In the genomic region with DNA sequence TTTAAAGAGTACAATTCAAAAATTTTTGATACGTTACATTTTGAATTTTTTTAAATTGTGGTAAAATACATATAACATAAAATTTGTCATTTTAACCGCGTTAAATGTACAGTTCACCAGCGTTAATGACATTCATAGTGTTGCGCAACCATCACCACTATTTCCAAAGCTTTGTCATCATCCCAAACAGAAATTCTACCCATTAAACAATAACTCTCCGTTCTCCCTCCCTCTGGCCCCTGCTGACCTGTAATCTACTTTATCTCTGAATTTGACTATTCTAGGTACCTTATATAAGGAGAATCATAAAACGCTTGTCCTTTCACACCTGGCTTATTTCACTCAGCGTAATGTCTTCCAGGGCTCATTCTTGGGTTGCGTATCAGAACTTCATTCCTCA, we compare ENCODE assay signal across 14 cellular contexts.
A peak's percentile ranks its signal among the peaks of the same experiment; 100 is the strongest.
DNase-seq lines count a peak whose midpoint lies in the region; ATAC-seq and TF ChIP-seq lines count a peak whose summit lies in the region.
"Had no signal": no experiment of that assay in that cellular context is flagged by ENCODE, and none has a peak within 500 bp of the region (broad histone marks: within the 10 kb centered on the region; RNA-seq: fewer than 3 reads in every experiment).

No MANE protein-coding gene starts in this region.

- H3K9me3 Mint-ChIP-seq in natural killer cell (no peaks in the 10 kb centered on the region), endodermal cell (no peaks in the 10 kb centered on the region)
- H3K9me3 Mint-ChIP-seq in natural killer cell treated with Interleukin-12 subunit alpha and Interleukin-12 subunit beta and Interleukin-15 and Interleukin-18, amount 100 ng/mL, for 72 hours, result no peaks in the 10 kb centered on the region
- no peaks in the 10 kb centered on the region for H3K9me3 Mint-ChIP-seq in T-helper 2 cell treated with Interferon-gamma antibody and Interleukin-4, amounts not matched to agents 5 μg/mL and 100 μg/mL, for 36 hours
- H3K9me3 Mint-ChIP-seq: IgD-negative memory B cell had no signal

- no peaks in the 10 kb centered on the region for H3K27me3 Mint-ChIP-seq in natural killer cell (ENCODE audit: low read depth in 2 of 2)
- no peaks in the 10 kb centered on the region for H3K27me3 Mint-ChIP-seq in natural killer cell treated with Interleukin-12 subunit alpha and Interleukin-12 subunit beta and Interleukin-15 and Interleukin-18, amount 100 ng/mL, for 72 hours
- no peaks in the 10 kb centered on the region for H3K27me3 Mint-ChIP-seq in endodermal cell (ENCODE audit: insufficient read depth)
- no peaks in the 10 kb centered on the region for H3K27me3 Mint-ChIP-seq in T-helper 2 cell treated with Interferon-gamma antibody and Interleukin-4, amounts not matched to agents 5 μg/mL and 100 μg/mL, for 36 hours (ENCODE audit: low read depth)
- H3K27me3 Mint-ChIP-seq: IgD-negative memory B cell had no signal

- H3K4me1 ChIP-seq in endodermal cell (ENCODE audit: control insufficient read depth, insufficient read depth, low read length), result no peaks in the 10 kb centered on the region

- no peak for TF ChIP-seq RAD21 in Ishikawa (IDR thresholded peaks at IDR 0.05; ENCODE audit: low read depth)

- ATAC-seq in natural killer cell (no peak), GM18519 (IDR thresholded peaks at IDR 0.05; ENCODE audit: low FRiP score, unreplicated experiment) (no peak)
- no peak for ATAC-seq in natural killer cell treated with Interleukin-12 subunit alpha and Interleukin-12 subunit beta and Interleukin-15 and Interleukin-18, amount 100 ng/mL, for 72 hours

- DNase-seq in natural killer cell (no peak), endodermal cell (peak; percentile 1), ureter (ENCODE audit: low spot score) (peak; percentile 8), ecto neural progenitor cell (ENCODE audit: low spot score) (no peak)
- DNase-seq in natural killer cell treated with Interleukin-12 subunit alpha and Interleukin-12 subunit beta and Interleukin-15 and Interleukin-18, amount 100 ng/mL, for 72 hours (ENCODE audit: low spot score), result no peak
- DNase-seq in T-helper 2 cell treated with Interferon-gamma antibody and Interleukin-4, amounts not matched to agents 5 μg/mL and 100 μg/mL, for 36 hours (ENCODE audit: low spot score), result no peak
- DNase-seq: DMS53, GF-D8, GM23248, H7 had no signal

- H3K9me3 ChIP-seq in endodermal cell (ENCODE audit: control insufficient read depth, low read length), result no peaks in the 10 kb centered on the region

- H3K4me3 Mint-ChIP-seq in natural killer cell (no peak overlapping the region), endodermal cell (no peak overlapping the region)
- no peak overlapping the region for H3K4me3 Mint-ChIP-seq in natural killer cell treated with Interleukin-12 subunit alpha and Interleukin-12 subunit beta and Interleukin-15 and Interleukin-18, amount 100 ng/mL, for 72 hours
- H3K4me3 Mint-ChIP-seq in T-helper 2 cell treated with Interferon-gamma antibody and Interleukin-4, amounts not matched to agents 5 μg/mL and 100 μg/mL, for 36 hours, result no peak overlapping the region
- H3K4me3 Mint-ChIP-seq: CD14-positive monocyte, IgD-negative memory B cell had no signal

- no peak overlapping the region for H3K4me3 ChIP-seq in endodermal cell (ENCODE audit: low read length)
- H3K4me3 ChIP-seq: GM23248 had no signal

- no peak overlapping the region for H3K27ac ChIP-seq in endodermal cell (ENCODE audit: low read depth, low read length)
- H3K27ac ChIP-seq: GM23248 had no signal

- TF ChIP-seq EP300 in Ishikawa (IDR thresholded peaks at IDR 0.05; ENCODE audit: borderline replicate concordance), result no peak

- TF ChIP-seq CTCF in natural killer cell (IDR thresholded peaks at IDR 0.05), result no peak
- TF ChIP-seq CTCF in endodermal cell (conservative IDR thresholded peaks at IDR 0.05), result no peak

- no peak overlapping the region for H3K9ac ChIP-seq in endodermal cell (ENCODE audit: extremely low read depth, low read length, poor library complexity, severe bottlenecking)
- H3K9ac ChIP-seq: GM23248 had no signal

- H3K4me1 Mint-ChIP-seq in natural killer cell (no peaks in the 10 kb centered on the region), endodermal cell (no peaks in the 10 kb centered on the region)
- peaks cover 0 to 4% of the 10 kb centered on the region in 2 donors for H3K4me1 Mint-ChIP-seq in natural killer cell treated with Interleukin-12 subunit alpha and Interleukin-12 subunit beta and Interleukin-15 and Interleukin-18, amount 100 ng/mL, for 72 hours (ENCODE audit: low read depth in 2 of 2)
- H3K4me1 Mint-ChIP-seq in T-helper 2 cell treated with Interferon-gamma antibody and Interleukin-4, amounts not matched to agents 5 μg/mL and 100 μg/mL, for 36 hours (ENCODE audit: low read depth), result no peaks in the 10 kb centered on the region
- H3K4me1 Mint-ChIP-seq: CD14-positive monocyte had no signal

- intact Hi-C loops in natural killer cell (cut with micrococcal nuclease), result no loop called here

- no peaks in the 10 kb centered on the region for H3K27me3 ChIP-seq in endodermal cell (ENCODE audit: control insufficient read depth, insufficient read depth, low read length, poor library complexity, severe bottlenecking)

- WGBS in endodermal cell (ENCODE audit: insufficient coverage in 1 of 2, insufficient read length in 1 of 2), 2 experiments, result 86 to 87% methylated on average over 7 to 8 of the region's 9 CpGs

- H3K27ac Mint-ChIP-seq in natural killer cell (peak overlapping the region; percentile 7 to 10), endodermal cell (no peak overlapping the region)
- no peak overlapping the region for H3K27ac Mint-ChIP-seq in natural killer cell treated with Interleukin-12 subunit alpha and Interleukin-12 subunit beta and Interleukin-15 and Interleukin-18, amount 100 ng/mL, for 72 hours
- H3K27ac Mint-ChIP-seq in T-helper 2 cell treated with Interferon-gamma antibody and Interleukin-4, amounts not matched to agents 5 μg/mL and 100 μg/mL, for 36 hours, result no peak overlapping the region
- H3K27ac Mint-ChIP-seq: IgD-negative memory B cell had no signal

- H3K36me3 Mint-ChIP-seq in natural killer cell, result peaks cover 7% of the 10 kb centered on the region
- H3K36me3 Mint-ChIP-seq in natural killer cell treated with Interleukin-12 subunit alpha and Interleukin-12 subunit beta and Interleukin-15 and Interleukin-18, amount 100 ng/mL, for 72 hours, result peaks cover 17% of the 10 kb centered on the region
- H3K36me3 Mint-ChIP-seq in endodermal cell (ENCODE audit: low read depth), result peaks cover 64% of the 10 kb centered on the region
- peaks cover 63% of the 10 kb centered on the region for H3K36me3 Mint-ChIP-seq in T-helper 2 cell treated with Interferon-gamma antibody and Interleukin-4, amounts not matched to agents 5 μg/mL and 100 μg/mL, for 36 hours (ENCODE audit: low read depth)

- H3K36me3 ChIP-seq in endodermal cell (ENCODE audit: control insufficient read depth, insufficient read depth, low read length), result peaks cover 69% of the 10 kb centered on the region

TF ChIP-seq in Ishikawa, 13 proteins besides CTCF, POLR2A, EP300 and RAD21:
- peak; percentile 69; the same call in 1 of the 2 replicates for TF ChIP-seq CEBPB (IDR thresholded peaks at IDR 0.05)
- no peak for TF ChIP-seq TAF1 (IDR thresholded peaks at IDR 0.05; ENCODE audit: low read depth)

Comparison
In these comparisons a context has a peak if more than half of its experiments do, and no peak if none do; other contexts are left out.
1. H3K27ac Mint-ChIP-seq: peak in natural killer cell (2 of 2); none in natural killer cell treated with Interleukin-12 subunit alpha and Interleukin-12 subunit beta and Interleukin-15 and Interleukin-18, amount 100 ng/mL, for 72 hours (0 of 2), endodermal cell (single experiment) and T-helper 2 cell treated with Interferon-gamma antibody and Interleukin-4, amounts not matched to agents 5 μg/mL and 100 μg/mL, for 36 hours (single experiment).
2. DNase-seq: peak in endodermal cell (single experiment) and ureter (single experiment); none in natural killer cell (single experiment), natural killer cell treated with Interleukin-12 subunit alpha and Interleukin-12 subunit beta and Interleukin-15 and Interleukin-18, amount 100 ng/mL, for 72 hours (single experiment), ecto neural progenitor cell (single experiment) and T-helper 2 cell treated with Interferon-gamma antibody and Interleukin-4, amounts not matched to agents 5 μg/mL and 100 μg/mL, for 36 hours (single experiment).